In the genomic region with DNA sequence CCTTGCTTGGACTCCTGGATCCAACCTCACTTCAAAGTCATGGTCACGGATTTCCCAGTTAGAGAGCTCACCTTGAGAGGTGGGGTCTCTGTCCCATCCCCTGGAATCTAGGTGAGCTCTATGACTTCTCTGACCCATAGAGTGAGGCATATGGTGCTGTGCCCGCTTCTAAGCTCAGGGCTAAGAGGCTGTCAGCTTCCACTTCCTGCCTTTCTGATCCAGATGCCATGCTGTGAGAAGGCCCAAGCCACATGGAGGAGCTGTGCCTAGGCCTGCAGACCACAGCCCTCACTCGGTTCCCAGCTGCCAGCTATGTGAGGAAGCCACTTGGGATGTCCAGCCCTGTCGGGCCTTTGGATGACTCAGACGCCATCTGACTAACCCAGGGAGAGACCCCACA, we compare ENCODE assay signal across 16 cellular contexts. TPM values are rescaled to one million over a fixed set of nuclear protein-coding genes. Genes with fewer than 3 reads are reported as not detected.
"Had no signal": no experiment of that assay in that cellular context is flagged by ENCODE, and none has a peak within 500 bp of the region (broad histone marks: within the 10 kb centered on the region; RNA-seq: fewer than 3 reads in every experiment).

No MANE protein-coding gene starts in this region.

RNA-seq across cellular contexts. Expression of a gene that starts 39.9 kb away (rescaled TPM):
- total RNA-seq: cerebellum; epithelial cell of proximal tubule; esophagus muscularis mucosa; fibroblast of lung; frontal cortex; left lobe of liver; liver; lung microvascular endothelial cell; mucosa of gallbladder; naive thymus-derived CD8-positive, alpha-beta T cell; osteocyte; prostate gland; right atrium auricular region; sciatic nerve; skeletal muscle tissue; testis had no signal
- polyA plus RNA-seq: fibroblast of lung; liver; naive thymus-derived CD8-positive, alpha-beta T cell had no signal

RNA-seq across cellular contexts. Expression of a gene that starts 41.2 kb away (rescaled TPM):
- total RNA-seq: epithelial cell of proximal tubule; esophagus muscularis mucosa; fibroblast of lung; left lobe of liver; liver; lung microvascular endothelial cell; naive thymus-derived CD8-positive, alpha-beta T cell; osteocyte; sciatic nerve had no signal
- polyA plus RNA-seq: fibroblast of lung; liver; naive thymus-derived CD8-positive, alpha-beta T cell had no signal
